Comparison of ENCODE assay signal across 8 cellular contexts in genomic region chr2:85066874-85067351, GRCh38.
DNase-seq lines count a peak whose midpoint lies in the region; ATAC-seq and TF ChIP-seq lines count a peak whose summit lies in the region.

No MANE protein-coding gene starts in this region.

- H3K9ac ChIP-seq in BLaER1 = no peak overlapping the region
- H3K9ac ChIP-seq in duodenal mucosa (ENCODE audit: low read depth in 1 of 2, low read length in 2 of 2) = no peak overlapping the region
- no peak overlapping the region for H3K9ac ChIP-seq in liver (ENCODE audit: low read depth in 1 of 2, low read length in 2 of 2)

- peak overlapping the region; percentile 68 for H3K4me2 ChIP-seq in BLaER1

- H3K27me3 ChIP-seq in BLaER1 (no peaks in the 10 kb centered on the region), duodenal mucosa (ENCODE audit: control insufficient read depth in 1 of 2, insufficient read depth in 2 of 2, low read length in 2 of 2) (peaks cover 0 to 4% of the 10 kb centered on the region in 2 donors), liver (ENCODE audit: control insufficient read depth in 4 of 4, insufficient read depth in 4 of 4, low read length in 3 of 4) (no peaks in the 10 kb centered on the region)

- H3K9me3 ChIP-seq in BLaER1 = no peaks in the 10 kb centered on the region
- no peaks in the 10 kb centered on the region for H3K9me3 ChIP-seq in duodenal mucosa (ENCODE audit: control insufficient read depth in 1 of 2, low read length in 2 of 2)
- no peaks in the 10 kb centered on the region for H3K9me3 ChIP-seq in liver (ENCODE audit: control insufficient read depth in 4 of 4, low read length in 3 of 4)

- peak; percentile 87 for TF ChIP-seq CTCF in VCaP (conservative IDR thresholded peaks at IDR 0.05)
- TF ChIP-seq CTCF in liver (IDR thresholded peaks at IDR 0.05; ENCODE audit: low read depth, low read length, missing input control) = peak; percentile 84

- 3% methylated on average over 19 of the region's 19 CpGs for WGBS in liver

- peak; percentile 92 to 95 for TF ChIP-seq RAD21 in liver (IDR thresholded peaks at IDR 0.05)

- ATAC-seq in GM19452 (IDR thresholded peaks at IDR 0.05; ENCODE audit: unreplicated experiment) = peak; percentile 51
- no peak for ATAC-seq in GM19467 (IDR thresholded peaks at IDR 0.05; ENCODE audit: unreplicated experiment)

- H3K36me3 ChIP-seq in BLaER1 (no peaks in the 10 kb centered on the region), duodenal mucosa (ENCODE audit: control insufficient read depth in 1 of 2, insufficient read depth in 2 of 2, low read length in 2 of 2) (no peaks in the 10 kb centered on the region), liver (ENCODE audit: control insufficient read depth in 4 of 4, insufficient read depth in 3 of 4, low read depth in 1 of 4, low read length in 3 of 4) (no peaks in the 10 kb centered on the region)

- DNase-seq in NCI-H146 treated with DMSO at 0.1 percent for 48 hours (lab: John Stamatoyannopoulos, UW; ENCODE audit: unreplicated experiment) = peak; percentile 58
- peak; percentile 3 for DNase-seq in stimulated activated CD8-positive, alpha-beta memory T cell treated with anti-CD3 and anti-CD28 coated beads, Interleukin-12 subunit alpha, Interleukin-12 subunit beta, amount 100 ng/mL, for 4 hours (ENCODE audit: low read depth)

- H3K27ac ChIP-seq in BLaER1 = no peak overlapping the region
- no peak overlapping the region for H3K27ac ChIP-seq in VCaP
- H3K27ac ChIP-seq in duodenal mucosa (ENCODE audit: low read depth, low read length) = no peak overlapping the region
- H3K27ac ChIP-seq in liver (ENCODE audit: low read depth in 1 of 2, low read length in 2 of 2) = no peak overlapping the region

- no peak overlapping the region for H3K4me3 ChIP-seq in BLaER1
- H3K4me3 ChIP-seq in duodenal mucosa (ENCODE audit: low read depth in 1 of 2, low read length in 2 of 2) = peak overlapping the region; percentile 43 to 45
- peak overlapping the region in 1 of 3 donors; percentile 25 for H3K4me3 ChIP-seq in liver (ENCODE audit: low read depth in 1 of 3, low read length in 3 of 3)

- H3K4me1 ChIP-seq in BLaER1 (no peaks in the 10 kb centered on the region), duodenal mucosa (ENCODE audit: control insufficient read depth in 1 of 2, insufficient read depth in 2 of 2, low read length in 2 of 2) (peaks cover 7% of the 10 kb centered on the region in 2 donors), liver (ENCODE audit: control insufficient read depth in 4 of 4, insufficient read depth in 4 of 4, low read length in 3 of 4) (peaks cover 0 to 10% (median 5%) of the 10 kb centered on the region in 4 donors)

- no peaks in the 10 kb centered on the region for H4K20me1 ChIP-seq in BLaER1

TF ChIP-seq in liver, 16 proteins besides CTCF, POLR2A, EP300 and RAD21:
- TF ChIP-seq HNF4A (conservative IDR thresholded peaks at IDR 0.05) = no peak
- peak; percentile 19 for TF ChIP-seq YY1 (IDR thresholded peaks at IDR 0.05)
- TF ChIP-seq JUND (IDR thresholded peaks at IDR 0.05) = no peak
- no peak for TF ChIP-seq NR2F2 (IDR thresholded peaks at IDR 0.05)
- peak; percentile 42 to 46 for TF ChIP-seq RXRA (IDR thresholded peaks at IDR 0.05)
- TF ChIP-seq GABPA (IDR thresholded peaks at IDR 0.05 in 1 of 2, conservative IDR thresholded peaks at IDR 0.05 in 1 of 2) = no peak
